In the genomic region with DNA sequence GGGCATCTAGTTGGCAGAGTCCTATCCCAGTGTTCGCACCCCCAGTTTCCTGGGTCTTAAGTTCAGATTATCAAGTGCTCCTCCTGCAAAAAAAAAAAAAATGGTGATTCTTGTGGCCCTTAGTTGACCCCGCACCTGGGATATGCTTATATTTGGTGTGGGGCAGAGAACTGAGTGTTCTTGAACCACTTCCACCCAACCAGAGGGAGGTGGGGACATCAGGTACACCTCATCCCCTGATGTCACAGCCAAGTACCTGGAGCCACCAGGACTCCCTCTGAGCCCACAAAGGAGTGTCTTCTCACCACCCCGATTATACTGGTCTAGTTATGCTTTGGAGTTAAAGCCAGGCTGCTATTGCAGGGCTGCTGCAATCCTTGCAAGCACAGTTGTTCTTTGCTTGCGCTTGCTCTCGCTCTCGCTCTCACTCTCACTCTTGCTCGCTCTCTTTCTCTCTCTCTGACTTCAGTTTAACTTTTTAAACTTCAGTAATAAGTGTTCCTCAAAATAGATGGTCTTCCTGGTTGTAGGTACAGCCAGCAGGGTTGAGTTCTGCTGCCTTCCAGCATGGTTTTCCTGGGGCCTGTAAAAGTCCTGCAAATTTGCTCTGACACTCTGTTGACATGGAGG, we compare ENCODE assay signal across 13 cellular contexts.
DNase-seq lines count a peak whose midpoint lies in the region; ATAC-seq and TF ChIP-seq lines count a peak whose summit lies in the region.
"Had no signal": no experiment of that assay in that cellular context is flagged by ENCODE, and none has a peak within 500 bp of the region (broad histone marks: within the 10 kb centered on the region; RNA-seq: fewer than 3 reads in every experiment).

No MANE protein-coding gene starts in this region.

- H2AFZ ChIP-seq in PC-9: no peak overlapping the region
- no peak overlapping the region for H2AFZ ChIP-seq in hepatocyte

- H3K9me3 ChIP-seq in PC-9 (ENCODE audit: insufficient read depth, low read depth): peaks cover 13% of the 10 kb centered on the region; the same call in 1 of the 2 replicates
- H3K9me3 ChIP-seq in breast epithelium: peaks cover 0 to 6% of the 10 kb centered on the region in 2 donors
- no peaks in the 10 kb centered on the region for H3K9me3 ChIP-seq in hepatocyte (ENCODE audit: low read depth)

- H3K27ac ChIP-seq in PC-9 (peak overlapping the region; percentile 60), breast epithelium (peak overlapping the region; percentile 20 to 87), hepatocyte (peak overlapping the region; percentile 81)
- H3K27ac ChIP-seq: SK-N-MC, thoracic aorta had no signal

- WGBS in hepatocyte (ENCODE audit: low lambda C conversion rate, missing lambda C conversion rate): 89% methylated on average over 7 of the region's 7 CpGs

- intact Hi-C loops in PC-9 (cut with micrococcal nuclease; ENCODE audit: unreplicated experiment): loop anchor here (1.0 to 5.0 kb wide), 3 partner anchors 40 to 87 kb away; no protein-coding TSS in a partner anchor
- intact Hi-C loops in breast epithelium (cut with DNase I; ENCODE audit: low total_unique reads): no loop called here

- TF ChIP-seq POLR2A in breast epithelium (IDR thresholded peaks at IDR 0.05): no peak

- peaks cover 10% of the 10 kb centered on the region for H3K36me3 ChIP-seq in PC-9 (ENCODE audit: low read depth)
- no peaks in the 10 kb centered on the region for H3K36me3 ChIP-seq in breast epithelium
- H3K36me3 ChIP-seq in hepatocyte (replicated peaks; ENCODE audit: insufficient read depth, low read depth): no peaks in the 10 kb centered on the region
- H3K36me3 ChIP-seq: thoracic aorta had no signal

- CTCF ChIA-PET in PC-9 (lab: Charles Lee): no interaction called here

- peaks cover 49% of the 10 kb centered on the region for H3F3A ChIP-seq in PC-9 (ENCODE audit: insufficient read depth, low read depth)

- no TSS peak for BruUV-seq in PC-9 (replicated peaks; lab: Mats Ljungman, UMichigan)

- H3K4me3 ChIP-seq in PC-9 (no peak overlapping the region), breast epithelium (no peak overlapping the region), hepatocyte (no peak overlapping the region)
- H3K4me3 ChIP-seq: SK-N-MC, skin epidermis, thoracic aorta had no signal

- H4K20me1 ChIP-seq in PC-9 (ENCODE audit: insufficient read depth): peaks cover 37% of the 10 kb centered on the region
- no peaks in the 10 kb centered on the region for H4K20me1 ChIP-seq in hepatocyte (ENCODE audit: insufficient read depth, poor library complexity, severe bottlenecking)

- H3K36me3 Mint-ChIP-seq in stimulated activated effector memory CD8-positive, alpha-beta T cell treated with anti-CD3 and anti-CD28 coated beads, Interleukin-12 subunit alpha, Interleukin-12 subunit beta, amount 100 ng/mL, for 72 hours: no peaks in the 10 kb centered on the region

- peaks cover 3% of the 10 kb centered on the region for H3K9me3 Mint-ChIP-seq in stimulated activated effector memory CD8-positive, alpha-beta T cell treated with anti-CD3 and anti-CD28 coated beads, Interleukin-12 subunit alpha, Interleukin-12 subunit beta, amount 100 ng/mL, for 72 hours

- H3K4me1 ChIP-seq in PC-9 (replicated peaks; ENCODE audit: insufficient read depth) (peaks cover 65% of the 10 kb centered on the region), breast epithelium (peaks cover 0 to 24% of the 10 kb centered on the region in 2 donors), hepatocyte (ENCODE audit: insufficient read depth) (peaks cover 29% of the 10 kb centered on the region)

- peak; percentile 23 for ATAC-seq in stimulated activated effector memory CD8-positive, alpha-beta T cell treated with anti-CD3 and anti-CD28 coated beads, Interleukin-12 subunit alpha, Interleukin-12 subunit beta, amount 100 ng/mL, for 72 hours
- no peak for ATAC-seq in GM21423 (IDR thresholded peaks at IDR 0.05; ENCODE audit: unreplicated experiment)
- no peak for ATAC-seq in HG03460 (IDR thresholded peaks at IDR 0.05; ENCODE audit: unreplicated experiment)

- DNase-seq in PC-9: no peak
- no peak for DNase-seq in breast epithelium (ENCODE audit: low spot score in 2 of 2)
- DNase-seq in hepatocyte (ENCODE audit: low spot score): no peak
- no peak for DNase-seq in stimulated activated effector memory CD8-positive, alpha-beta T cell treated with anti-CD3 and anti-CD28 coated beads, Interleukin-12 subunit alpha, Interleukin-12 subunit beta, amount 100 ng/mL, for 72 hours (ENCODE audit: low spot score in 2 of 2)
- DNase-seq in COLO668 (lab: John Stamatoyannopoulos, UW; ENCODE audit: unreplicated experiment): no peak
- no peak for DNase-seq in HuH-7 (ENCODE audit: low spot score)
- DNase-seq: Karpas-422 had no signal

- H3K4me2 ChIP-seq in PC-9: peak overlapping the region; percentile 41
- H3K4me2 ChIP-seq in hepatocyte: peak overlapping the region; percentile 5

- TF ChIP-seq CTCF in PC-9 (conservative IDR thresholded peaks at IDR 0.05) (no peak), breast epithelium (IDR thresholded peaks at IDR 0.05) (no peak), hepatocyte (IDR thresholded peaks at IDR 0.05; ENCODE audit: poor library complexity) (no peak)

- POLR2A ChIA-PET in PC-9 (lab: Charles Lee; ENCODE audit: unreplicated experiment): no interaction called here

- no peak overlapping the region for H3K4me3 Mint-ChIP-seq in stimulated activated effector memory CD8-positive, alpha-beta T cell treated with anti-CD3 and anti-CD28 coated beads, Interleukin-12 subunit alpha, Interleukin-12 subunit beta, amount 100 ng/mL, for 72 hours
- H3K4me3 Mint-ChIP-seq: nephron had no signal

- H3K79me2 ChIP-seq in PC-9 (ENCODE audit: low read depth) (peaks cover 90% of the 10 kb centered on the region), hepatocyte (peaks cover 85% of the 10 kb centered on the region)

- peaks cover 28% of the 10 kb centered on the region for H3K4me1 Mint-ChIP-seq in stimulated activated effector memory CD8-positive, alpha-beta T cell treated with anti-CD3 and anti-CD28 coated beads, Interleukin-12 subunit alpha, Interleukin-12 subunit beta, amount 100 ng/mL, for 72 hours

- H3K27ac Mint-ChIP-seq in stimulated activated effector memory CD8-positive, alpha-beta T cell treated with anti-CD3 and anti-CD28 coated beads, Interleukin-12 subunit alpha, Interleukin-12 subunit beta, amount 100 ng/mL, for 72 hours: no peak overlapping the region

- no peaks in the 10 kb centered on the region for H3K27me3 ChIP-seq in PC-9 (ENCODE audit: insufficient read depth, low read depth)
- H3K27me3 ChIP-seq in breast epithelium: no peaks in the 10 kb centered on the region
- H3K27me3 ChIP-seq in hepatocyte: no peaks in the 10 kb centered on the region

- H3K9me2 ChIP-seq in PC-9 (ENCODE audit: insufficient read depth) (no peaks in the 10 kb centered on the region), hepatocyte (replicated peaks; ENCODE audit: insufficient read depth) (no peaks in the 10 kb centered on the region)
